Comparison of ENCODE assay signal across 8 cellular contexts in genomic region chr12:133038310-133038709, GRCh38. TPM values are rescaled to one million over a fixed set of nuclear protein-coding genes. Genes with fewer than 3 reads are reported as not detected.
A peak's percentile ranks its signal among the peaks of the same experiment; 100 is the strongest.
DNase-seq lines count a peak whose midpoint lies in the region; ATAC-seq and TF ChIP-seq lines count a peak whose summit lies in the region.

No MANE protein-coding gene starts in this region.

- H3K4me1 Mint-ChIP-seq in activated naive CD4-positive, alpha-beta T cell treated with anti-CD3 and anti-CD28 coated beads for 36 hours (ENCODE audit: low read depth) = peaks cover 10% of the 10 kb centered on the region
- peaks cover 27% of the 10 kb centered on the region for H3K4me1 Mint-ChIP-seq in activated naive CD8-positive, alpha-beta T cell treated with anti-CD3 and anti-CD28 coated beads, Interleukin-2, amount 50 U/mL, for 24 hours

- whole genome bisulfite sequencing in tibial nerve, 2 donors = 71 to 73% methylated on average over 3 of the region's 3 CpGs

- H3K27ac Mint-ChIP-seq in activated naive CD4-positive, alpha-beta T cell treated with anti-CD3 and anti-CD28 coated beads for 36 hours = peak overlapping the region; percentile 97
- peak overlapping the region; percentile 98 for H3K27ac Mint-ChIP-seq in activated naive CD8-positive, alpha-beta T cell treated with anti-CD3 and anti-CD28 coated beads, Interleukin-2, amount 50 U/mL, for 24 hours

- H3K9me3 ChIP-seq in left lung (peaks cover 0 to 81% of the 10 kb centered on the region in 2 donors), tibial nerve (peaks cover 8 to 79% (median 30%) of the 10 kb centered on the region in 4 donors)

- H3K27me3 Mint-ChIP-seq in activated naive CD4-positive, alpha-beta T cell treated with anti-CD3 and anti-CD28 coated beads for 36 hours (ENCODE audit: low read depth) = no peaks in the 10 kb centered on the region
- H3K27me3 Mint-ChIP-seq in activated naive CD8-positive, alpha-beta T cell treated with anti-CD3 and anti-CD28 coated beads, Interleukin-2, amount 50 U/mL, for 24 hours = peaks cover 6% of the 10 kb centered on the region

- CTCF ChIA-PET in activated naive CD4-positive, alpha-beta T cell treated with anti-CD3 and anti-CD28 coated beads for 36 hours (lab: Charles Lee) = interaction anchor here (1.0 to 1.2 kb wide), 2 partner anchors 20 to 143 kb away, joined by 3 to 4 read pairs; partner anchors contain the start of gene ZNF268

- H3K27me3 ChIP-seq in left lung (no peaks in the 10 kb centered on the region), tibial nerve (no peaks in the 10 kb centered on the region)

- peak overlapping the region; percentile 97 for H3K4me3 Mint-ChIP-seq in activated naive CD4-positive, alpha-beta T cell treated with anti-CD3 and anti-CD28 coated beads for 36 hours
- H3K4me3 Mint-ChIP-seq in activated naive CD8-positive, alpha-beta T cell treated with anti-CD3 and anti-CD28 coated beads, Interleukin-2, amount 50 U/mL, for 24 hours = peak overlapping the region; percentile 86

- H3K27ac ChIP-seq in left lung (peak overlapping the region; percentile 92), tibial nerve (peak overlapping the region in 1 of 4 donors; percentile 94)

- peaks cover 54% of the 10 kb centered on the region for H3K36me3 Mint-ChIP-seq in activated naive CD4-positive, alpha-beta T cell treated with anti-CD3 and anti-CD28 coated beads for 36 hours (ENCODE audit: low read depth)
- peaks cover 64% of the 10 kb centered on the region for H3K36me3 Mint-ChIP-seq in activated naive CD8-positive, alpha-beta T cell treated with anti-CD3 and anti-CD28 coated beads, Interleukin-2, amount 50 U/mL, for 24 hours (ENCODE audit: low read depth)

- H3K4me3 ChIP-seq in left lung = peak overlapping the region; percentile 67 to 68
- peak overlapping the region; percentile 68 to 95 (median 76) for H3K4me3 ChIP-seq in tibial nerve

- no peak for TF ChIP-seq POLR2A in tibial nerve (IDR thresholded peaks at IDR 0.05)

- H3K9me3 Mint-ChIP-seq in activated naive CD4-positive, alpha-beta T cell treated with anti-CD3 and anti-CD28 coated beads for 36 hours = peaks cover 60% of the 10 kb centered on the region
- H3K9me3 Mint-ChIP-seq in activated naive CD8-positive, alpha-beta T cell treated with anti-CD3 and anti-CD28 coated beads, Interleukin-2, amount 50 U/mL, for 24 hours = peaks cover 75% of the 10 kb centered on the region

- intact Hi-C loops in activated naive CD4-positive, alpha-beta T cell treated with anti-CD3 and anti-CD28 coated beads for 36 hours (cut with micrococcal nuclease) = no loop called here
- intact Hi-C loops in left lung (cut with DNase I) = no loop called here

- TF ChIP-seq CTCF in left lung (IDR thresholded peaks at IDR 0.05) = no peak
- no peak for TF ChIP-seq CTCF in tibial nerve (IDR thresholded peaks at IDR 0.05)

- H3K4me1 ChIP-seq in left lung (peaks cover 4 to 9% of the 10 kb centered on the region in 2 donors), tibial nerve (peaks cover 0 to 10% (median 3%) of the 10 kb centered on the region in 4 donors)

- H3K36me3 ChIP-seq in left lung (peaks cover 0 to 44% of the 10 kb centered on the region in 2 donors), tibial nerve (peaks cover 0 to 45% (median 20%) of the 10 kb centered on the region in 3 donors)

- TF ChIP-seq EP300 in tibial nerve (IDR thresholded peaks at IDR 0.05) = no peak

- no peak for ATAC-seq in activated naive CD8-positive, alpha-beta T cell treated with anti-CD3 and anti-CD28 coated beads, Interleukin-2, amount 50 U/mL, for 24 hours
- ATAC-seq in left lung (no peak), GM19455 (IDR thresholded peaks at IDR 0.05; ENCODE audit: unreplicated experiment) (no peak)

- no peak for DNase-seq in activated naive CD4-positive, alpha-beta T cell treated with anti-CD3 and anti-CD28 coated beads for 36 hours
- DNase-seq in activated naive CD4-positive, alpha-beta T cell treated with anti-CD3 and anti-CD28 coated beads, Interleukin-2, amount 50 U/mL, for 16 hours = no peak
- DNase-seq in activated naive CD8-positive, alpha-beta T cell treated with anti-CD3 and anti-CD28 coated beads, Interleukin-2, amount 50 U/mL, for 24 hours = no peak
- no peak for DNase-seq in left lung
- DNase-seq in tibial nerve (ENCODE audit: low spot score in 2 of 2) = no peak
- DNase-seq in inferior parietal cortex (ENCODE audit: extremely low spot score) = no peak
- DNase-seq in NCI-H2171 treated with DMSO at 0.1 percent for 48 hours (lab: John Stamatoyannopoulos, UW) = no peak

RNA-seq across cellular contexts. Expression of gene ZNF84, which starts 1.0 kb away (rescaled TPM):
- 10 to 100 TPM; 11.0 to 12.9 TPM for total RNA-seq in activated naive CD4-positive, alpha-beta T cell treated with anti-CD3 and anti-CD28 coated beads for 36 hours
- total RNA-seq in left lung = 10 to 100 TPM; 17.3 to 24.5 TPM
- 10 to 100 TPM; 21.6 to 62.0 (median 30.1) TPM for total RNA-seq in tibial nerve

RNA-seq across cellular contexts. Expression of gene ZNF140, which starts 42.4 kb away (rescaled TPM):
- 10 to 100 TPM; 13.3 to 13.9 TPM for total RNA-seq in activated naive CD4-positive, alpha-beta T cell treated with anti-CD3 and anti-CD28 coated beads for 36 hours
- total RNA-seq in left lung (10 to 100 TPM; 12.2 to 14.4 TPM), tibial nerve (10 to 100 TPM; 11.7 to 16.5 (median 14.1) TPM)

RNA-seq across cellular contexts. Expression of gene ZNF26, which starts 52.1 kb away (rescaled TPM):
- total RNA-seq in activated naive CD4-positive, alpha-beta T cell treated with anti-CD3 and anti-CD28 coated beads for 36 hours = 10 to 100 TPM in 1 of 2 experiments, 1 to 10 TPM in 1; 8.4 to 12.2 TPM
- total RNA-seq in left lung = 10 to 100 TPM in 1 of 2 donors, 1 to 10 TPM in 1; 7.5 to 10.8 TPM
- total RNA-seq in tibial nerve = 10 to 100 TPM; 15.5 to 30.8 (median 21.2) TPM
